In genomic region chr16:11310997-11311561, GRCh38 we compare ENCODE assay signal across 8 cellular contexts. TPM values are rescaled to one million over a fixed set of nuclear protein-coding genes. Genes with fewer than 3 reads are reported as not detected.
DNase-seq lines count a peak whose midpoint lies in the region; ATAC-seq and TF ChIP-seq lines count a peak whose summit lies in the region.

No MANE protein-coding gene starts in this region.

- no peaks in the 10 kb centered on the region for H3K36me3 Mint-ChIP-seq in activated B cell treated with CpG ODN at 0.5 μM for 24 hours (ENCODE audit: low read depth)

- H3K27me3 ChIP-seq in heart right ventricle = no peaks in the 10 kb centered on the region
- no peaks in the 10 kb centered on the region for H3K27me3 ChIP-seq in BE2C

- peaks cover 89% of the 10 kb centered on the region for H3K4me1 Mint-ChIP-seq in activated B cell treated with CpG ODN at 0.5 μM for 24 hours
- H3K4me1 Mint-ChIP-seq in stimulated activated naive CD8-positive, alpha-beta T cell treated with anti-CD3 and anti-CD28 coated beads, Interleukin-15, amount 100 ng/mL, for 72 hours = peaks cover 64% of the 10 kb centered on the region

- DNase-seq in heart right ventricle (no peak), Right ventricle myocardium superior (no peak), activated B cell treated with CpG ODN at 0.5 μM for 24 hours (peak; percentile 38), dedifferentiated amniotic fluid mesenchymal stem cell (ENCODE audit: extremely low spot score) (no peak), superior temporal gyrus (ENCODE audit: extremely low spot score) (no peak), BE2C (no peak)
- DNase-seq in stimulated activated naive CD8-positive, alpha-beta T cell treated with anti-CD3 and anti-CD28 coated beads, Interleukin-15, amount 100 ng/mL, for 72 hours = peak; percentile 37 to 87

- peak overlapping the region; percentile 95 for H3K27ac Mint-ChIP-seq in activated B cell treated with CpG ODN at 0.5 μM for 24 hours
- H3K27ac Mint-ChIP-seq in stimulated activated naive CD8-positive, alpha-beta T cell treated with anti-CD3 and anti-CD28 coated beads, Interleukin-15, amount 100 ng/mL, for 72 hours = peak overlapping the region; percentile 95

- CTCF ChIA-PET in activated B cell treated with CpG ODN at 0.5 μM for 24 hours (lab: Charles Lee) = interaction anchor here (0.6 to 4.7 kb wide), 7 partner anchors 9 to 86 kb away, joined by 3 to 32 read pairs (median 3); no protein-coding TSS in a partner anchor

- peak overlapping the region; percentile 62 for H3K4me3 Mint-ChIP-seq in activated B cell treated with CpG ODN at 0.5 μM for 24 hours
- H3K4me3 Mint-ChIP-seq in stimulated activated naive CD8-positive, alpha-beta T cell treated with anti-CD3 and anti-CD28 coated beads, Interleukin-15, amount 100 ng/mL, for 72 hours = peak overlapping the region; percentile 54 to 63

- H3K9me3 ChIP-seq in heart right ventricle (no peaks in the 10 kb centered on the region), BE2C (no peaks in the 10 kb centered on the region; the same call in 1 of the 2 replicates)

- H3K27ac ChIP-seq in heart right ventricle = peak overlapping the region in 6 of 10 donors; percentile 10 to 75 (median 46)

- no peak for TF ChIP-seq CTCF in heart right ventricle (IDR thresholded peaks at IDR 0.05)
- TF ChIP-seq CTCF in activated B cell treated with CpG ODN at 0.5 μM for 24 hours (IDR thresholded peaks at IDR 0.05) = no peak
- TF ChIP-seq CTCF in BE2C (IDR thresholded peaks at IDR 0.05; ENCODE audit: low read depth, low read length) = no peak

- ATAC-seq in heart right ventricle = no peak
- ATAC-seq in Right ventricle myocardium superior (ENCODE audit: poor library complexity) = no peak
- ATAC-seq in HG03457 (IDR thresholded peaks at IDR 0.05; ENCODE audit: unreplicated experiment) = peak; percentile 31
- peak; percentile 56 for ATAC-seq in activated B cell treated with CpG ODN at 0.5 μM for 24 hours (ENCODE audit: low read depth)
- peak; percentile 83 for ATAC-seq in stimulated activated naive CD8-positive, alpha-beta T cell treated with anti-CD3 and anti-CD28 coated beads, Interleukin-15, amount 100 ng/mL, for 72 hours

- no peaks in the 10 kb centered on the region for H3K27me3 Mint-ChIP-seq in activated B cell treated with CpG ODN at 0.5 μM for 24 hours
- H3K27me3 Mint-ChIP-seq in stimulated activated naive CD8-positive, alpha-beta T cell treated with anti-CD3 and anti-CD28 coated beads, Interleukin-15, amount 100 ng/mL, for 72 hours = no peaks in the 10 kb centered on the region

- intact Hi-C loops in heart right ventricle (cut with DNase I) (no loop called here), Right ventricle myocardium superior (cut with DNase I) (no loop called here), activated B cell treated with CpG ODN at 0.5 μM for 24 hours (cut with micrococcal nuclease) (loop anchor here (1.0 to 2.0 kb wide), 6 partner anchors 14 to 346 kb away; partner anchors contain the start of gene RMI2)

- no peaks in the 10 kb centered on the region for H3K9me3 Mint-ChIP-seq in activated B cell treated with CpG ODN at 0.5 μM for 24 hours
- H3K9me3 Mint-ChIP-seq in stimulated activated naive CD8-positive, alpha-beta T cell treated with anti-CD3 and anti-CD28 coated beads, Interleukin-15, amount 100 ng/mL, for 72 hours = no peaks in the 10 kb centered on the region

- peaks cover 0 to 55% (median 4%) of the 10 kb centered on the region in 9 donors for H3K4me1 ChIP-seq in heart right ventricle
- H3K4me1 ChIP-seq in BE2C = no peaks in the 10 kb centered on the region

- POLR2A ChIA-PET in activated B cell treated with CpG ODN at 0.5 μM for 24 hours (lab: Charles Lee) = interaction anchor here (0.6 to 6.8 kb wide), 10 partner anchors 9 to 233 kb away, joined by 3 to 138 read pairs (median 8); partner anchors contain the start of gene SOCS1

- H3K4me3 ChIP-seq in heart right ventricle (no peak overlapping the region), BE2C (ENCODE audit: low read depth, low read length) (no peak overlapping the region)

- H3K36me3 ChIP-seq in heart right ventricle (no peaks in the 10 kb centered on the region), BE2C (no peaks in the 10 kb centered on the region)

- 74 to 75% methylated on average over 10 of the region's 10 CpGs for WGBS in heart right ventricle, 2 donors

RNA-seq across cellular contexts. Expression of gene PRM1, which starts 29.9 kb away (rescaled TPM):
- total RNA-seq in heart right ventricle (not detected), Right ventricle myocardium superior (not detected), activated B cell treated with CpG ODN at 0.5 μM for 24 hours (not detected in 2 replicates)
- polyA plus RNA-seq in heart right ventricle = not detected
- not detected for polyA plus RNA-seq in BE2C (2012; ENCODE audit: insufficient read depth, insufficient read length, low read depth)

RNA-seq across cellular contexts. Expression of gene RMI2, which starts 34.2 kb away (rescaled TPM):
- 1 to 10 TPM in 7 of 10 donors, under 1 TPM in 3; 0.22 to 3.8 (median 1.5) TPM for total RNA-seq in heart right ventricle
- polyA plus RNA-seq in heart right ventricle = under 1 TPM; 0.22 to 0.78 TPM
- 0.48 TPM for total RNA-seq in Right ventricle myocardium superior
- 8.1 TPM in 2 replicates for total RNA-seq in activated B cell treated with CpG ODN at 0.5 μM for 24 hours
- 4.9 TPM for polyA plus RNA-seq in BE2C (2012; ENCODE audit: insufficient read depth, insufficient read length, low read depth)

RNA-seq across cellular contexts. Expression of gene PRM2, which starts 34.8 kb away (rescaled TPM):
- total RNA-seq in heart right ventricle = not detected
- polyA plus RNA-seq in heart right ventricle = not detected
- total RNA-seq in Right ventricle myocardium superior = not detected
- not detected in 2 replicates for total RNA-seq in activated B cell treated with CpG ODN at 0.5 μM for 24 hours
- polyA plus RNA-seq in BE2C (2012; ENCODE audit: insufficient read depth, insufficient read length, low read depth) = not detected

RNA-seq across cellular contexts. Expression of gene PRM3, which starts 37.6 kb away (rescaled TPM):
- total RNA-seq in heart right ventricle = not detected
- polyA plus RNA-seq in heart right ventricle = not detected
- not detected for total RNA-seq in Right ventricle myocardium superior
- not detected in 2 replicates for total RNA-seq in activated B cell treated with CpG ODN at 0.5 μM for 24 hours
- polyA plus RNA-seq in BE2C (2012; ENCODE audit: insufficient read depth, insufficient read length, low read depth) = not detected

RNA-seq across cellular contexts. Expression of gene TNP2, which starts 42.0 kb away (rescaled TPM):
- total RNA-seq in heart right ventricle (not detected), Right ventricle myocardium superior (not detected), activated B cell treated with CpG ODN at 0.5 μM for 24 hours (not detected in 2 replicates)
- not detected for polyA plus RNA-seq in heart right ventricle
- not detected for polyA plus RNA-seq in BE2C (2012; ENCODE audit: insufficient read depth, insufficient read length, low read depth)

Comparison
In these comparisons a context has a peak if more than half of its experiments do, and no peak if none do; other contexts are left out.
1. ATAC-seq: peak in HG03457 (single experiment), activated B cell treated with CpG ODN at 0.5 μM for 24 hours (single experiment) and stimulated activated naive CD8-positive, alpha-beta T cell treated with anti-CD3 and anti-CD28 coated beads, Interleukin-15, amount 100 ng/mL, for 72 hours (single experiment); none in heart right ventricle (0 of 8) and Right ventricle myocardium superior (single experiment).
2. DNase-seq: peak in activated B cell treated with CpG ODN at 0.5 μM for 24 hours (single experiment) and stimulated activated naive CD8-positive, alpha-beta T cell treated with anti-CD3 and anti-CD28 coated beads, Interleukin-15, amount 100 ng/mL, for 72 hours (2 of 2); none in heart right ventricle (0 of 2), Right ventricle myocardium superior (single experiment), dedifferentiated amniotic fluid mesenchymal stem cell (single experiment), superior temporal gyrus (single experiment) and BE2C (single experiment).